In genomic region chr1:230986976-230987375, GRCh38 we compare ENCODE assay signal across 19 cellular contexts. TPM values are rescaled to one million over a fixed set of nuclear protein-coding genes. Genes with fewer than 3 reads are reported as not detected.
DNase-seq lines count a peak whose midpoint lies in the region; ATAC-seq, FAIRE-seq and TF ChIP-seq lines count a peak whose summit lies in the region.
"Had no signal": no experiment of that assay in that cellular context is flagged by ENCODE, and none has a peak within 500 bp of the region (broad histone marks: within the 10 kb centered on the region; RNA-seq: fewer than 3 reads in every experiment).

No MANE protein-coding gene starts in this region.

- H3K36me3 ChIP-seq in MG63: peaks cover 13% of the 10 kb centered on the region
- peaks cover 30% of the 10 kb centered on the region for H3K36me3 ChIP-seq in lower lobe of right lung

- no peak for ATAC-seq in lower lobe of right lung
- ATAC-seq: stimulated activated naive CD8-positive, alpha-beta T cell treated with anti-CD3 and anti-CD28 coated beads, Interleukin-15, Interleukin-2, amounts not matched to agents 100 U/mL and 50 U/mL, for 24 hours; T-cell had no signal

- no peak for TF ChIP-seq POLR2A in lower leg skin (IDR thresholded peaks at IDR 0.05)

- H3K4me1 ChIP-seq in lower lobe of right lung: no peaks in the 10 kb centered on the region

- intact Hi-C loops in lower lobe of right lung (cut with DNase I) (no loop called here), lower leg skin (cut with DNase I; ENCODE audit: low total_unique reads) (no loop called here)

- no peaks in the 10 kb centered on the region for H3K27me3 ChIP-seq in MG63
- H3K27me3 ChIP-seq in lower lobe of right lung (ENCODE audit: low read depth): no peaks in the 10 kb centered on the region
- H3K27me3 ChIP-seq: BLaER1, dorsolateral prefrontal cortex had no signal

- 78 to 87% methylated on average over 7 of the region's 7 CpGs for WGBS in lower leg skin, 2 donors

- H3K27ac ChIP-seq in lower lobe of right lung: no peak overlapping the region
- H3K27ac ChIP-seq: BLaER1 had no signal

- no peak for FAIRE-seq in D721Med (lab: Jason Lieb, UNC)
- FAIRE-seq: frontal cortex, G401.6, H54 had no signal

- DNase-seq in COLO829 (ENCODE audit: low spot score): peak; percentile 84
- DNase-seq in MG63: peak; percentile 54
- peak; percentile 38 for DNase-seq in dermis blood vessel endothelial cell
- peak; percentile 76 for DNase-seq in myocyte (ENCODE audit: low read depth)
- DNase-seq in lower lobe of right lung: no peak
- no peak for DNase-seq in D721Med (ENCODE audit: insufficient read length, low spot score)
- DNase-seq in SIG-M5 (lab: John Stamatoyannopoulos, UW): no peak
- DNase-seq in lower leg skin (ENCODE audit: low spot score in 2 of 2): no peak
- DNase-seq: activated T-cell treated with anti-CD3 and anti-CD28 coated beads for 4 hours; dorsolateral prefrontal cortex; NCI-H1092 treated with DMSO at 0.1 percent for 48 hours; NCI-H226; retina; stimulated activated naive CD8-positive, alpha-beta T cell treated with anti-CD3 and anti-CD28 coated beads, Interleukin-15, Interleukin-2, amounts not matched to agents 100 U/mL and 50 U/mL, for 24 hours; T-cell had no signal

- H3K9me3 ChIP-seq in MG63: no peaks in the 10 kb centered on the region
- no peaks in the 10 kb centered on the region for H3K9me3 ChIP-seq in lower lobe of right lung
- H3K9me3 ChIP-seq: BLaER1 had no signal

- H3K4me3 ChIP-seq in MG63 (no peak overlapping the region), lower lobe of right lung (no peak overlapping the region), lower leg skin (ENCODE audit: low read depth, poor library complexity, severe bottlenecking) (no peak overlapping the region)
- H3K4me3 ChIP-seq: BLaER1, dorsolateral prefrontal cortex had no signal

- no peak for TF ChIP-seq CTCF in lower lobe of right lung (IDR thresholded peaks at IDR 0.05)
- no peak for TF ChIP-seq CTCF in D721Med (IDR thresholded peaks at IDR 0.05; ENCODE audit: insufficient read depth, missing control alignments)
- no peak for TF ChIP-seq CTCF in lower leg skin (IDR thresholded peaks at IDR 0.05)

RNA-seq across cellular contexts. Expression of gene ARV1, which starts 8.1 kb away (rescaled TPM):
- 4.3 and 8.1 TPM in 2 replicates for total RNA-seq in MG63 (2014; rRNA removed; shearing (Covaris generic); ENCODE audit: low replicate concordance)
- total RNA-seq in dermis blood vessel endothelial cell: 12.6 and 12.7 TPM in 2 replicates
- total RNA-seq in myocyte: 19.7 and 28.2 TPM in 2 replicates
- 16.7 TPM for polyA plus RNA-seq in myocyte (2012)
- total RNA-seq in lower lobe of right lung: 18.4 TPM
- total RNA-seq in lower leg skin: 10 to 100 TPM; 16.6 to 23.4 (median 21.9) TPM

RNA-seq across cellular contexts. Expression of gene TTC13, which starts 8.3 kb away (rescaled TPM):
- total RNA-seq in MG63 (2014; rRNA removed; shearing (Covaris generic); ENCODE audit: low replicate concordance): 25.1 and 33.0 TPM in 2 replicates
- total RNA-seq in dermis blood vessel endothelial cell (22.3 and 37.8 TPM in 2 replicates), myocyte (37.8 and 58.9 TPM in 2 replicates), lower lobe of right lung (17.0 TPM), lower leg skin (10 to 100 TPM in 3 of 4 donors, 1 to 10 TPM in 1; 6.6 to 34.7 (median 24.7) TPM)
- 17.9 TPM for polyA plus RNA-seq in myocyte (2012)

RNA-seq across cellular contexts. Expression of gene FAM89A, which starts 53.1 kb away (rescaled TPM):
- total RNA-seq in MG63 (2014; rRNA removed; shearing (Covaris generic); ENCODE audit: low replicate concordance): 10.9 and 12.4 TPM in 2 replicates
- total RNA-seq in dermis blood vessel endothelial cell (20.5 and 44.2 TPM in 2 replicates), myocyte (1.1 and 3.1 TPM in 2 replicates), lower lobe of right lung (54.6 TPM), lower leg skin (100 to 1,000 TPM in 1 of 4 donors, 10 to 100 TPM in 3; 63.1 to 106 (median 94.1) TPM)
- 0.58 TPM for polyA plus RNA-seq in myocyte (2012)

Comparison
In these comparisons a context has a peak if more than half of its experiments do, and no peak if none do; other contexts are left out.
1. DNase-seq: peak in COLO829 (single experiment), MG63 (single experiment), dermis blood vessel endothelial cell (single experiment) and myocyte (single experiment); none in lower lobe of right lung (single experiment), D721Med (single experiment), SIG-M5 (single experiment) and lower leg skin (0 of 2).